8 cellular contexts compared by ENCODE assay signal in the genomic region with DNA sequence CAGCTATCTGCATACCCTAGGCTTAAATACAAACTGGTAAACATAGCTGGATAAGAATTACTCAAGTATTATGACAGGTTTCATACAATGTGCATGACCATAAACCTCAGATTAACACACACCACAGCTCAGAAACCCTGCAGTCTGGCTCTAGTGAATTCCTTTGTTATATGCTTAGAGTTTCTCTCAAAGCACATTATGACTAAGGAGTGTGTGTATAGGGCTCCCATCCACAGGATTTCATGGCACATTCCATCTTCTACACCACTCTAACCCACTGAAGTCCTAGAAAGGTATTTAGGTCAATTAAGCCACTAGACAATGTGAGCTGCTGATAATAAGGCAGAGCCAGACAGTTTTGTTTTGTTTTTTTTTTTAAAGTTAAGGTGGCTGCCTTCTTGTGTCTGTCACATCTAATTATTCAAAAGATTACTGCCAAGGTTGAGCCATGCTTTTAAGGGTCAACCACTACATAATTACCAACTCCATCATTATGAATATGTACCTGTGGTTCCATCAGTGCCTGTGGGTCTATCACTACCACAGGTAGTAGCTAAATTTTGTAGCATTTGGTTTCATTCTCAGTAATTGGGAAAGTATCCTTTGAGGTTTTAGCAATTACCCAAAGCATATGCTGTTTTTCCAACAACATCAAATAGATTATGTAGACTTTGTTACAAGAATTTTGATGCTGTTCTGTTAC.
DNase-seq lines count a peak whose midpoint lies in the region; ATAC-seq and TF ChIP-seq lines count a peak whose summit lies in the region.

No MANE protein-coding gene starts in this region.

- no peak for TF ChIP-seq CTCF in epithelial cell of esophagus (IDR thresholded peaks at IDR 0.05; ENCODE audit: insufficient read depth, low read depth, low read length, missing control alignments)

- no peak for DNase-seq in activated T-cell treated with anti-CD3 and anti-CD28 coated beads, Interleukin-2, amount 50 U/mL, for 72 hours
- no peak for DNase-seq in activated T-cell treated with anti-CD3 and anti-CD28 coated beads, Interleukin-2, amount 50 U/mL, for 1 hour
- DNase-seq in epithelial cell of esophagus (ENCODE audit: low read depth) (peak; percentile 61), superior temporal gyrus (ENCODE audit: extremely low spot score) (peak; percentile 59), NCI-H345 (lab: John Stamatoyannopoulos, UW) (no peak), SW 1271 (lab: John Stamatoyannopoulos, UW) (no peak)

- H3K4me3 Mint-ChIP-seq in activated T-cell treated with anti-CD3 and anti-CD28 coated beads, Interleukin-2, amount 50 U/mL, for 72 hours, result no peak overlapping the region

- peaks cover 4% of the 10 kb centered on the region in 2 donors for H3K36me3 Mint-ChIP-seq in activated T-cell treated with anti-CD3 and anti-CD28 coated beads, Interleukin-2, amount 50 U/mL, for 72 hours (ENCODE audit: insufficient read depth in 2 of 2)

- H3K4me1 Mint-ChIP-seq in activated T-cell treated with anti-CD3 and anti-CD28 coated beads, Interleukin-2, amount 50 U/mL, for 72 hours (ENCODE audit: low read depth), result no peaks in the 10 kb centered on the region

- H3K27ac Mint-ChIP-seq in activated T-cell treated with anti-CD3 and anti-CD28 coated beads, Interleukin-2, amount 50 U/mL, for 72 hours, result no peak overlapping the region

- H3K27me3 Mint-ChIP-seq in activated T-cell treated with anti-CD3 and anti-CD28 coated beads, Interleukin-2, amount 50 U/mL, for 72 hours (ENCODE audit: low read depth), result peaks cover 5% of the 10 kb centered on the region

- peaks cover 3 to 7% of the 10 kb centered on the region in 2 donors for H3K9me3 Mint-ChIP-seq in activated T-cell treated with anti-CD3 and anti-CD28 coated beads, Interleukin-2, amount 50 U/mL, for 72 hours

- H3K4me3 ChIP-seq in epithelial cell of esophagus (ENCODE audit: low read length), result no peak overlapping the region

- peak; percentile 58 to 68 for ATAC-seq in activated T-cell treated with anti-CD3 and anti-CD28 coated beads, Interleukin-2, amount 50 U/mL, for 72 hours (replicated peaks in 1 of 2)
- ATAC-seq in HG03378 (IDR thresholded peaks at IDR 0.05; ENCODE audit: unreplicated experiment) (peak; percentile 65), GM18517 (IDR thresholded peaks at IDR 0.05; ENCODE audit: unreplicated experiment) (no peak)

Comparison
In these comparisons a context has a peak if more than half of its experiments do, and no peak if none do; other contexts are left out.
1. DNase-seq: peak in epithelial cell of esophagus (single experiment) and superior temporal gyrus (single experiment); none in activated T-cell treated with anti-CD3 and anti-CD28 coated beads, Interleukin-2, amount 50 U/mL, for 72 hours (0 of 2), activated T-cell treated with anti-CD3 and anti-CD28 coated beads, Interleukin-2, amount 50 U/mL, for 1 hour (single experiment), NCI-H345 (single experiment) and SW 1271 (0 of 2).